8 cellular contexts compared by ENCODE assay signal in the genomic region with DNA sequence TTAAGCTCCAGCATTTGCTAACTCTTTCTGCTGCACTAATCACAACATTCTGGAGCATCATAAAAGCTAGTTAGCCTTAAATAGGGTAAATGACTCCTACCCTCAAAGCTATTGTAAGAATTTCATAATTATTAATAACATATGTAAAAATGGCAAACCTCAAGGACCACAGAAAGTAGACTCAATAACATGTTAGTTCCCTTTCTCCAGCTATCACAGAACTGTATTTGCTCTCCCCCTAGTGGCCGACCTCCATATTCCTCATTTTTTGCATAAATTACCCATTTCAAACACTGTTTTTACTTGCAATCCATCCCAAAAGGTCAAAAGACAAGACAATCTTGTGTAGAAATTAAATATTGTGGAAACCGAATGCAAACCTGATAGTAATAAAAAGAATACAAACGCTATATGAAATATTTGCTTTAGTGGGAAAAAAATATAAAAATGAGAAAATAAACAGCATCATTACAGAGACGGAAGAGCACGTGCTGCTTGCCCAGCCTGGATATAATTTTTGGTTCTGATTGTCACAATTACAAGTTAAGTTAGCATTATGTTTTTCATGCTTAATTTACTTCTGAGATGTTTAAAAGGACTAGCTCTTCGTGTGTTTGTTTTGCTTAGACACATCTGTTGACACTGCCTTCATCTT.
A peak's percentile ranks its signal among the peaks of the same experiment; 100 is the strongest.
DNase-seq lines count a peak whose midpoint lies in the region; ATAC-seq and TF ChIP-seq lines count a peak whose summit lies in the region.

No MANE protein-coding gene starts in this region.

- H3K9me3 ChIP-seq in hepatocyte (ENCODE audit: low read depth) = no peaks in the 10 kb centered on the region

- H3K4me1 Mint-ChIP-seq in type B pancreatic cell (ENCODE audit: unreplicated experiment) = no peaks in the 10 kb centered on the region

- no peak overlapping the region for H3K4me2 ChIP-seq in hepatocyte

- H3K27ac Mint-ChIP-seq in type B pancreatic cell = no peak overlapping the region

- H3K27me3 ChIP-seq in hepatocyte = no peaks in the 10 kb centered on the region

- WGBS in hepatocyte (ENCODE audit: low lambda C conversion rate, missing lambda C conversion rate) = 35% methylated on average over 6 of the region's 6 CpGs

- no peak overlapping the region for H3K4me3 Mint-ChIP-seq in type B pancreatic cell

- no peaks in the 10 kb centered on the region for H3K36me3 ChIP-seq in hepatocyte (replicated peaks; ENCODE audit: insufficient read depth, low read depth)

- H3K36me3 Mint-ChIP-seq in type B pancreatic cell = no peaks in the 10 kb centered on the region

- ATAC-seq in GM18861 (IDR thresholded peaks at IDR 0.05; ENCODE audit: unreplicated experiment) (peak; percentile 96), HG02938 (IDR thresholded peaks at IDR 0.05; ENCODE audit: unreplicated experiment) (peak; percentile 98)

- H3K27me3 Mint-ChIP-seq in type B pancreatic cell = peaks cover 5% of the 10 kb centered on the region

- no peaks in the 10 kb centered on the region for H3K79me2 ChIP-seq in hepatocyte

- DNase-seq in NCI-H146 treated with DMSO at 0.1 percent for 48 hours (lab: John Stamatoyannopoulos, UW; ENCODE audit: unreplicated experiment) (peak; percentile 73), hepatocyte (ENCODE audit: low spot score) (peak; percentile 51), type B pancreatic cell (ENCODE audit: extremely low spot score, unreplicated experiment) (no peak)
- DNase-seq in stimulated activated naive CD4-positive, alpha-beta T cell treated with Interleukin-2 at 50 U/mL for 16 hours (lab: John Stamatoyannopoulos, UW) = no peak

- TF ChIP-seq CTCF in C4-2B (conservative IDR thresholded peaks at IDR 0.05) = peak; percentile 91
- TF ChIP-seq CTCF in VCaP (conservative IDR thresholded peaks at IDR 0.05) = peak; percentile 92
- TF ChIP-seq CTCF in hepatocyte (IDR thresholded peaks at IDR 0.05; ENCODE audit: poor library complexity) = peak; percentile 77
- peak; percentile 92 for TF ChIP-seq CTCF in type B pancreatic cell (conservative IDR thresholded peaks at IDR 0.05)

- no peaks in the 10 kb centered on the region for H3K4me1 ChIP-seq in hepatocyte (ENCODE audit: insufficient read depth)

- H3K9me3 Mint-ChIP-seq in type B pancreatic cell = no peaks in the 10 kb centered on the region

- H4K20me1 ChIP-seq in hepatocyte (ENCODE audit: insufficient read depth, poor library complexity, severe bottlenecking) = no peaks in the 10 kb centered on the region

- no peak overlapping the region for H3K4me3 ChIP-seq in hepatocyte

- no peak overlapping the region for H3K27ac ChIP-seq in C4-2B
- H3K27ac ChIP-seq in VCaP = no peak overlapping the region
- H3K27ac ChIP-seq in hepatocyte = no peak overlapping the region

- H3K9me2 ChIP-seq in hepatocyte (replicated peaks; ENCODE audit: insufficient read depth) = no peaks in the 10 kb centered on the region

- H2AFZ ChIP-seq in hepatocyte = no peak overlapping the region

Comparison
In these comparisons a context has a peak if more than half of its experiments do, and no peak if none do; other contexts are left out.
1. DNase-seq: peak in NCI-H146 treated with DMSO at 0.1 percent for 48 hours (single experiment) and hepatocyte (single experiment); none in type B pancreatic cell (single experiment) and stimulated activated naive CD4-positive, alpha-beta T cell treated with Interleukin-2 at 50 U/mL for 16 hours (single experiment).
2. Peak in every context shown above with its lines, with median percentiles within 50 percentile points of each other: CTCF ChIP-seq.